ENCODE assay signal across 1 cellular context in the genomic region with DNA sequence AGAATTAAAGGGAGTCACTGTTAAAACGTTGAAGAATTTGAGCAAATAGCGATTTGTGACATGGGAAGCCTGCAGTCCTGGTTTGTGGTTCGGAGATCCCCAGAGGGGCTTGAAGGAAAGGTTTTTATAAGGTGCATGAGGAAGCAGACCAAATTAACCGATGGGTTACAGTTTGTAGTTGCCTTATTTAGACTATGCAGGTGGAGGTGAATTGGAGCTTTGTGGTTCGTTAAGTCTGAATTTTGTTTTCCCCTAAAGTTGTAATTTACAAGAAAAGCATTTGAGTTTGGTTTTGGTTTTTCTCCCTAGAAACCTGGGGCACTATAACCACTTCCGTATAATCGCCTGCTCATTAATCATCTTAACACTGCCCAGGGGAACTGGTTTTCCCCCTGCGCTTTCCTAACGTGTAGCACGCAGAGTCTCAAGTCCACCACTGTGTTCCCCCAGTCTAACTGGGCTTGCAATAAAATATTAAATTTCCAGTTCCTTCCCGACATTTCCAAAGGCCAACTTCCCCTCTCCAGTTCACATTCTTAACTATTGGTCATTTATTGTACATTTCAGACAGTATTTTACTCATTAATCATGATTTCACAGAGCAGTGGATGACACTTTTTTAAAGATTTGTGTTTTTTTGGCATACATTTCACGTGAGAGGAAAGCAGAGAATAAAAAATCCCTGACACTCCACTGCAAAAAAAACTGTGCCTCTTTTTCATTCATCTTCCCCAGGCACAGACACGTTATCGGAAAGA.
A peak's percentile ranks its signal among the peaks of the same experiment; 100 is the strongest.
TF ChIP-seq lines count a peak whose summit lies in the region.

No MANE protein-coding gene starts in this region.

TF ChIP-seq in GM12878, 131 proteins besides CTCF, POLR2A, EP300 and RAD21 (continued from another document and continues in another):
- TF ChIP-seq, protein P1, sequence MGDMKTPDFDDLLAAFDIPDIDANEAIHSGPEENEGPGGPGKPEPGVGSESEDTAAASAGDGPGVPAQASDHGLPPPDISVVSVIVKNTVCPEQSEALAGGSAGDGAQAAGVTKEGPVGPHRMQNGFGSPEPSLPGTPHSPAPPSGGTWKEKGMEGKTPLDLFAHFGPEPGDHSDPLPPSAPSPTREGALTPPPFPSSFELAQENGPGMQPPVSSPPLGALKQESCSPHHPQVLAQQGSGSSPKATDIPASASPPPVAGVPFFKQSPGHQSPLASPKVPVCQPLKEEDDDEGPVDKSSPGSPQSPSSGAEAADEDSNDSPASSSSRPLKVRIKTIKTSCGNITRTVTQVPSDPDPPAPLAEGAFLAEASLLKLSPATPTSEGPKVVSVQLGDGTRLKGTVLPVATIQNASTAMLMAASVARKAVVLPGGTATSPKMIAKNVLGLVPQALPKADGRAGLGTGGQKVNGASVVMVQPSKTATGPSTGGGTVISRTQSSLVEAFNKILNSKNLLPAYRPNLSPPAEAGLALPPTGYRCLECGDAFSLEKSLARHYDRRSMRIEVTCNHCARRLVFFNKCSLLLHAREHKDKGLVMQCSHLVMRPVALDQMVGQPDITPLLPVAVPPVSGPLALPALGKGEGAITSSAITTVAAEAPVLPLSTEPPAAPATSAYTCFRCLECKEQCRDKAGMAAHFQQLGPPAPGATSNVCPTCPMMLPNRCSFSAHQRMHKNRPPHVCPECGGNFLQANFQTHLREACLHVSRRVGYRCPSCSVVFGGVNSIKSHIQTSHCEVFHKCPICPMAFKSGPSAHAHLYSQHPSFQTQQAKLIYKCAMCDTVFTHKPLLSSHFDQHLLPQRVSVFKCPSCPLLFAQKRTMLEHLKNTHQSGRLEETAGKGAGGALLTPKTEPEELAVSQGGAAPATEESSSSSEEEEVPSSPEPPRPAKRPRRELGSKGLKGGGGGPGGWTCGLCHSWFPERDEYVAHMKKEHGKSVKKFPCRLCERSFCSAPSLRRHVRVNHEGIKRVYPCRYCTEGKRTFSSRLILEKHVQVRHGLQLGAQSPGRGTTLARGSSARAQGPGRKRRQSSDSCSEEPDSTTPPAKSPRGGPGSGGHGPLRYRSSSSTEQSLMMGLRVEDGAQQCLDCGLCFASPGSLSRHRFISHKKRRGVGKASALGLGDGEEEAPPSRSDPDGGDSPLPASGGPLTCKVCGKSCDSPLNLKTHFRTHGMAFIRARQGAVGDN (IDR thresholded peaks at IDR 0.05): 0 out of 2 replicates have a peak, but pooled peaks have one; percentile 51
- TF ChIP-seq HDGF (IDR thresholded peaks at IDR 0.05): no peak
- TF ChIP-seq TAF1 (IDR thresholded peaks at IDR 0.05; ENCODE audit: borderline replicate concordance, low read depth, low read length): no peak; the same call in 1 of the 2 replicates
- TF ChIP-seq CHD4 (IDR thresholded peaks at IDR 0.05): no peak
- TF ChIP-seq MYB (IDR thresholded peaks at IDR 0.05; ENCODE audit: borderline replicate concordance, low read depth, low read length): peak; percentile 75; the same call in 1 of the 2 replicates
- peak; percentile 99 for TF ChIP-seq BCL11A (IDR thresholded peaks at IDR 0.05; ENCODE audit: low read depth, low read length)
- TF ChIP-seq, protein P2, sequence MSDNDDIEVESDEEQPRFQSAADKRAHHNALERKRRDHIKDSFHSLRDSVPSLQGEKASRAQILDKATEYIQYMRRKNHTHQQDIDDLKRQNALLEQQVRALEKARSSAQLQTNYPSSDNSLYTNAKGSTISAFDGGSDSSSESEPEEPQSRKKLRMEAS (IDR thresholded peaks at IDR 0.05; ENCODE audit: low read depth, low read length): no peak
- no peak for TF ChIP-seq HDAC6 (IDR thresholded peaks at IDR 0.05; ENCODE audit: unreplicated experiment)
- no peak for TF ChIP-seq MTA3 (IDR thresholded peaks at IDR 0.05; ENCODE audit: borderline replicate concordance, low read length)
- TF ChIP-seq NKRF (conservative IDR thresholded peaks at IDR 0.05): no peak
- no peak for TF ChIP-seq EGR1 (IDR thresholded peaks at IDR 0.05; ENCODE audit: borderline replicate concordance in 1 of 2, low read depth in 2 of 2, low read length in 2 of 2)
- peak; percentile 96 for TF ChIP-seq RUNX3 (IDR thresholded peaks at IDR 0.05; ENCODE audit: low read length)
- TF ChIP-seq NR2C2 (IDR thresholded peaks at IDR 0.05; ENCODE audit: borderline replicate concordance, control insufficient read depth, insufficient read length, low read depth): no peak
- TF ChIP-seq, protein P3, sequence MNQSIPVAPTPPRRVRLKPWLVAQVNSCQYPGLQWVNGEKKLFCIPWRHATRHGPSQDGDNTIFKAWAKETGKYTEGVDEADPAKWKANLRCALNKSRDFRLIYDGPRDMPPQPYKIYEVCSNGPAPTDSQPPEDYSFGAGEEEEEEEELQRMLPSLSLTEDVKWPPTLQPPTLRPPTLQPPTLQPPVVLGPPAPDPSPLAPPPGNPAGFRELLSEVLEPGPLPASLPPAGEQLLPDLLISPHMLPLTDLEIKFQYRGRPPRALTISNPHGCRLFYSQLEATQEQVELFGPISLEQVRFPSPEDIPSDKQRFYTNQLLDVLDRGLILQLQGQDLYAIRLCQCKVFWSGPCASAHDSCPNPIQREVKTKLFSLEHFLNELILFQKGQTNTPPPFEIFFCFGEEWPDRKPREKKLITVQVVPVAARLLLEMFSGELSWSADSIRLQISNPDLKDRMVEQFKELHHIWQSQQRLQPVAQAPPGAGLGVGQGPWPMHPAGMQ (IDR thresholded peaks at IDR 0.05; ENCODE audit: borderline replicate concordance): no peak
- no peak for TF ChIP-seq NFXL1 (IDR thresholded peaks at IDR 0.05; ENCODE audit: borderline replicate concordance)
- TF ChIP-seq CBFB (IDR thresholded peaks at IDR 0.05; ENCODE audit: low read depth): peak; percentile 83
- peak in 1 of 2 experiments; percentile 56; a peak in 1 of 4 replicates for TF ChIP-seq SRF (IDR thresholded peaks at IDR 0.05; ENCODE audit: low read depth in 2 of 2, low read length in 2 of 2)
- no peak for TF ChIP-seq SMC3 (IDR thresholded peaks at IDR 0.05; ENCODE audit: borderline replicate concordance, low read length)
- no peak for TF ChIP-seq ZNF274 (IDR thresholded peaks at IDR 0.05; ENCODE audit: insufficient read depth, insufficient read length)
- TF ChIP-seq DPF2 (IDR thresholded peaks at IDR 0.05): peak; percentile 93
- peak; percentile 55 for TF ChIP-seq JUNB (IDR thresholded peaks at IDR 0.05)
- TF ChIP-seq MTA2 (IDR thresholded peaks at IDR 0.05; ENCODE audit: low read depth): peak; percentile 98
- peak; percentile 50 for TF ChIP-seq SP1 (IDR thresholded peaks at IDR 0.05; ENCODE audit: low read depth, low read length)
- TF ChIP-seq ETV6 (conservative IDR thresholded peaks at IDR 0.05 in 1 of 2, IDR thresholded peaks at IDR 0.05 in 1 of 2; ENCODE audit: borderline replicate concordance in 1 of 2, low read depth in 1 of 2): peak in 1 of 2 experiments; percentile 68; a peak in 1 of 4 replicates
- TF ChIP-seq SMARCA5 (IDR thresholded peaks at IDR 0.05): no peak
- TF ChIP-seq SREBF2 (IDR thresholded peaks at IDR 0.05; ENCODE audit: low read length): no peak
- no peak for TF ChIP-seq EZH2 (IDR thresholded peaks at IDR 0.05; ENCODE audit: borderline replicate concordance, control insufficient read depth, low read depth, low read length)
- TF ChIP-seq ZZZ3 (IDR thresholded peaks at IDR 0.05; ENCODE audit: control insufficient read depth, insufficient read length, low read depth): no peak
- no peak for TF ChIP-seq RB1 (IDR thresholded peaks at IDR 0.05; ENCODE audit: borderline replicate concordance)
- TF ChIP-seq TCF12 (IDR thresholded peaks at IDR 0.05; ENCODE audit: low read depth, low read length): peak; percentile 91
- no peak for TF ChIP-seq FOS (IDR thresholded peaks at IDR 0.05; ENCODE audit: borderline replicate concordance, extremely low read depth, insufficient read length)
- TF ChIP-seq ZNF622 (IDR thresholded peaks at IDR 0.05): no peak
- TF ChIP-seq ATF3 (IDR thresholded peaks at IDR 0.05; ENCODE audit: borderline replicate concordance, extremely low read depth, low read depth, low read length): no peak
- TF ChIP-seq, protein P4, sequence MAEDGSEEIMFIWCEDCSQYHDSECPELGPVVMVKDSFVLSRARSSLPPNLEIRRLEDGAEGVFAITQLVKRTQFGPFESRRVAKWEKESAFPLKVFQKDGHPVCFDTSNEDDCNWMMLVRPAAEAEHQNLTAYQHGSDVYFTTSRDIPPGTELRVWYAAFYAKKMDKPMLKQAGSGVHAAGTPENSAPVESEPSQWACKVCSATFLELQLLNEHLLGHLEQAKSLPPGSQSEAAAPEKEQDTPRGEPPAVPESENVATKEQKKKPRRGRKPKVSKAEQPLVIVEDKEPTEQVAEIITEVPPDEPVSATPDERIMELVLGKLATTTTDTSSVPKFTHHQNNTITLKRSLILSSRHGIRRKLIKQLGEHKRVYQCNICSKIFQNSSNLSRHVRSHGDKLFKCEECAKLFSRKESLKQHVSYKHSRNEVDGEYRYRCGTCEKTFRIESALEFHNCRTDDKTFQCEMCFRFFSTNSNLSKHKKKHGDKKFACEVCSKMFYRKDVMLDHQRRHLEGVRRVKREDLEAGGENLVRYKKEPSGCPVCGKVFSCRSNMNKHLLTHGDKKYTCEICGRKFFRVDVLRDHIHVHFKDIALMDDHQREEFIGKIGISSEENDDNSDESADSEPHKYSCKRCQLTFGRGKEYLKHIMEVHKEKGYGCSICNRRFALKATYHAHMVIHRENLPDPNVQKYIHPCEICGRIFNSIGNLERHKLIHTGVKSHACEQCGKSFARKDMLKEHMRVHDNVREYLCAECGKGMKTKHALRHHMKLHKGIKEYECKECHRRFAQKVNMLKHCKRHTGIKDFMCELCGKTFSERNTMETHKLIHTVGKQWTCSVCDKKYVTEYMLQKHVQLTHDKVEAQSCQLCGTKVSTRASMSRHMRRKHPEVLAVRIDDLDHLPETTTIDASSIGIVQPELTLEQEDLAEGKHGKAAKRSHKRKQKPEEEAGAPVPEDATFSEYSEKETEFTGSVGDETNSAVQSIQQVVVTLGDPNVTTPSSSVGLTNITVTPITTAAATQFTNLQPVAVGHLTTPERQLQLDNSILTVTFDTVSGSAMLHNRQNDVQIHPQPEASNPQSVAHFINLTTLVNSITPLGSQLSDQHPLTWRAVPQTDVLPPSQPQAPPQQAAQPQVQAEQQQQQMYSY (CRISPR knock-in tag; IDR thresholded peaks at IDR 0.05): no peak
- no peak for TF ChIP-seq FOXK2 (IDR thresholded peaks at IDR 0.05)
- TF ChIP-seq GABPA (IDR thresholded peaks at IDR 0.05; ENCODE audit: low read depth): 0 out of 2 replicates have a peak, but pooled peaks have one; percentile 49
- TF ChIP-seq, protein P5, sequence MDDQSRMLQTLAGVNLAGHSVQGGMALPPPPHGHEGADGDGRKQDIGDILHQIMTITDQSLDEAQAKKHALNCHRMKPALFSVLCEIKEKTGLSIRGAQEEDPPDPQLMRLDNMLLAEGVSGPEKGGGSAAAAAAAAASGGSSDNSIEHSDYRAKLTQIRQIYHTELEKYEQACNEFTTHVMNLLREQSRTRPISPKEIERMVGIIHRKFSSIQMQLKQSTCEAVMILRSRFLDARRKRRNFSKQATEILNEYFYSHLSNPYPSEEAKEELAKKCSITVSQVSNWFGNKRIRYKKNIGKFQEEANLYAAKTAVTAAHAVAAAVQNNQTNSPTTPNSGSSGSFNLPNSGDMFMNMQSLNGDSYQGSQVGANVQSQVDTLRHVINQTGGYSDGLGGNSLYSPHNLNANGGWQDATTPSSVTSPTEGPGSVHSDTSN (IDR thresholded peaks at IDR 0.05; ENCODE audit: insufficient replicate concordance, low read depth, low read length): peak; percentile 91
- peak; percentile 85 for TF ChIP-seq BMI1 (IDR thresholded peaks at IDR 0.05; ENCODE audit: borderline replicate concordance)
- no peak for TF ChIP-seq HDAC2 (IDR thresholded peaks at IDR 0.05)
- TF ChIP-seq POLR2AphosphoS5 (IDR thresholded peaks at IDR 0.05; ENCODE audit: low read length): peak; percentile 84
- TF ChIP-seq ZNF384 (IDR thresholded peaks at IDR 0.05; ENCODE audit: borderline replicate concordance, low read depth, low read length): no peak
- TF ChIP-seq ZBED1 (IDR thresholded peaks at IDR 0.05; ENCODE audit: borderline replicate concordance): no peak; the same call in 1 of the 2 replicates
- TF ChIP-seq MXI1 (IDR thresholded peaks at IDR 0.05; ENCODE audit: low read depth, low read length): 0 out of 2 replicates have a peak, but pooled peaks have one; percentile 31
- no peak for TF ChIP-seq ZBTB33 (IDR thresholded peaks at IDR 0.05)
- peak; percentile 88 for TF ChIP-seq FOXM1 (IDR thresholded peaks at IDR 0.05; ENCODE audit: low read depth, low read length)
- 0 out of 2 replicates have a peak, but pooled peaks have one; percentile 27 for TF ChIP-seq SIN3A (IDR thresholded peaks at IDR 0.05; ENCODE audit: low read depth, low read length)
- TF ChIP-seq IKZF1 (conservative IDR thresholded peaks at IDR 0.05): peak; percentile 93
- TF ChIP-seq CHD2 (IDR thresholded peaks at IDR 0.05; ENCODE audit: borderline replicate concordance, low read depth, low read length): peak; percentile 75; the same call in 1 of the 2 replicates
- no peak for TF ChIP-seq NFYA (IDR thresholded peaks at IDR 0.05; ENCODE audit: borderline replicate concordance, low read depth, low read length)
